Comparison of ENCODE assay signal across 34 cellular contexts in genomic region chr1:225207791-225208190, GRCh38.
"Had no signal": no experiment of that assay in that cellular context is flagged by ENCODE, and none has a peak within 500 bp of the region (broad histone marks: within the 10 kb centered on the region; RNA-seq: fewer than 3 reads in every experiment).

No MANE protein-coding gene starts in this region.

- H3K4me1 ChIP-seq: adrenal gland, ascending aorta, body of pancreas, breast epithelium had no signal

- FAIRE-seq: astrocyte, bronchial epithelial cell had no signal

- ATAC-seq: activated naive CD4-positive, alpha-beta T cell treated with anti-CD3 and anti-CD28 coated beads, Interleukin-2, amount 50 U/mL, for 72 hours; activated naive CD8-positive, alpha-beta T cell treated with anti-CD3 and anti-CD28 coated beads, Interleukin-2, amount 50 U/mL, for 24 hours; activated T-cell treated with anti-CD3 and anti-CD28 coated beads, Interleukin-2, amount 50 U/mL, for 4 hours; activated T-cell treated with anti-CD3 and anti-CD28 coated beads, Interleukin-2, amount 50 U/mL, for 72 hours; activated T-helper 17 cell treated with anti-CD3 and anti-CD28 coated beads, Interleukin-2, amount 50 U/mL, for 72 hours; body of pancreas had no signal

- H3K27me3 ChIP-seq: adrenal gland, ascending aorta, body of pancreas, brain microvascular endothelial cell, breast epithelium, cardiac muscle cell had no signal

- H3K36me3 ChIP-seq: adrenal gland, ascending aorta, brain microvascular endothelial cell, breast epithelium, cardiac muscle cell had no signal

- H3K4me3 ChIP-seq: adrenal gland, ascending aorta, body of pancreas, breast epithelium, cardiac muscle cell had no signal

- DNase-seq: activated effector memory CD4-positive, alpha-beta T cell treated with anti-CD3 and anti-CD28 coated beads, Interleukin-2, amount 50 U/mL, for 16 hours; activated effector memory CD4-positive, alpha-beta T cell treated with Interleukin-2 at 50 U/mL for 16 hours; activated gamma-delta T cell; activated gamma-delta T cell treated with Interleukin-2 at 50 U/mL for 16 hours; activated naive CD4-positive, alpha-beta T cell; activated naive CD4-positive, alpha-beta T cell treated with anti-CD3 and anti-CD28 coated beads for 36 hours; activated naive CD4-positive, alpha-beta T cell treated with anti-CD3 and anti-CD28 coated beads, Interleukin-2, amount 10 ng/mL, durations not matched to agents 7 days and 5 days; activated naive CD4-positive, alpha-beta T cell treated with anti-CD3 and anti-CD28 coated beads, Interleukin-2, amount 50 U/mL, for 16 hours; activated naive CD4-positive, alpha-beta T cell treated with Interleukin-2 at 50 U/mL for 16 hours; activated naive CD8-positive, alpha-beta T cell treated with anti-CD3 and anti-CD28 coated beads for 36 hours; activated naive CD8-positive, alpha-beta T cell treated with anti-CD3 and anti-CD28 coated beads, Interleukin-2, amount 10 ng/mL, durations not matched to agents 7 days and 5 days; activated naive CD8-positive, alpha-beta T cell treated with anti-CD3 and anti-CD28 coated beads, Interleukin-2, amount 50 U/mL, for 24 hours; activated T-cell treated with anti-CD3 and anti-CD28 coated beads, Interleukin-2, amount 50 U/mL, for 1 hour; activated T-cell treated with anti-CD3 and anti-CD28 coated beads, Interleukin-2, amount 50 U/mL, for 24 hours; activated T-cell treated with anti-CD3 and anti-CD28 coated beads, Interleukin-2, amount 50 U/mL, for 4 hours; activated T-cell treated with anti-CD3 and anti-CD28 coated beads, Interleukin-2, amount 50 U/mL, for 48 hours; activated T-cell treated with anti-CD3 and anti-CD28 coated beads, Interleukin-2, amount 50 U/mL, for 72 hours; adrenal gland; amniotic stem cell; amygdala; anterior cingulate cortex; aorta; body of pancreas; brain microvascular endothelial cell; caudate nucleus; central memory CD4-positive, alpha-beta T cell; cerebellar nuclear complex had no signal

- H3K9me3 ChIP-seq: adrenal gland, body of pancreas had no signal

- H3K27ac ChIP-seq: adrenal gland, ascending aorta, body of pancreas, brain microvascular endothelial cell, breast epithelium, cardiac muscle cell had no signal
